ENCODE assay signal across 8 cellular contexts in the genomic region with DNA sequence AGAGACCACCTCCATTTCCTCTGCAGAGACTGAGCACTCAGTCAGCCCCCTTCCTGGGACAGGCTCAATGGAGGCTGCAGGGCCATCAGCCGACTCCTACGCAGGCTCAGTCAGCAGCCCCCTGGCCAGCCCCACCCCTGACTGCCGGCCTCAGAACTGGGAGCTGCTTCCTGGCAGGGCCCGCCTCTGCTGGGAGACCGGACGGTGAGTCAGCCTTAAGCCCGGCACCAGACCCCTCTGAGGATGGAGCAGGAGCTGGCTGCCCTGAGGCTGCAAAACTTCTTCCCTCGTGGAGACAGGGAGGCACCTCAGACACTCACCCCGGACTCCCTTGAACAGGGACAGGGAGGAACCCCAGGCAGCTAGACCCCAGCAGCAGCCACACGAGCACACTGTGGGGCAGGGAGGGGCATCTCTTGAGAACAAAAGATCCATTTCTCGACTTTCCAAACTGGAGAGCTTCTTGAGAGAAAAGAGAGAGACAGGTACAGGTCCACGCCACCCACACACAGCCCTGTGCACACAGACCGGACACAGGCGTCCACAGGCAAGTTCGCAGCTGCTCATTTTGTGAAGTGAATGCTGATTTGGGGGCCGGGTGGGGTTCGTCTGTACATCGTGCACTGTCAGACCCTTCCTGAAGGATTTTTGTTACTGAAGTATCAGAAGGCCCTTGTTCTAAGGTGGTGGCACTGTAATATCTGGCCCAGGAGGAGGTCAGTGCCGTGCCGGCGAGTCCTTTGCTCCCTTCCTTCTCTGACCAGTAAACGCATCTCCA. TPM values are rescaled to one million over a fixed set of nuclear protein-coding genes. Genes with fewer than 3 reads are reported as not detected.
A peak's percentile ranks its signal among the peaks of the same experiment; 100 is the strongest.
DNase-seq lines count a peak whose midpoint lies in the region; ATAC-seq and TF ChIP-seq lines count a peak whose summit lies in the region.

No MANE protein-coding gene starts in this region.

- H3K9me3 Mint-ChIP-seq in CD8-positive, alpha-beta memory T cell: peaks cover 0 to 4% (median 0%) of the 10 kb centered on the region in 5 donors
- H3K9me3 Mint-ChIP-seq in activated CD4-positive, alpha-beta memory T cell treated with anti-CD3 and anti-CD28 coated beads for 36 hours: no peaks in the 10 kb centered on the region
- no peaks in the 10 kb centered on the region for H3K9me3 Mint-ChIP-seq in neural crest cell

- DNase-seq in CD8-positive, alpha-beta memory T cell: no peak
- DNase-seq in HuH-7.5 (ENCODE audit: low spot score) (peak; percentile 92), fibroblast of villous mesenchyme (ENCODE audit: low read depth) (peak; percentile 95), neural crest cell (ENCODE audit: low read depth, low spot score) (peak; percentile 60), AML-193 (lab: John Stamatoyannopoulos, UW) (no peak)
- DNase-seq in activated CD4-positive, alpha-beta memory T cell treated with anti-CD3 and anti-CD28 coated beads for 36 hours: peak; percentile 55

- no peaks in the 10 kb centered on the region for H3K9me3 ChIP-seq in CD8-positive, alpha-beta memory T cell (ENCODE audit: low read length)

- intact Hi-C loops in activated CD4-positive, alpha-beta memory T cell treated with anti-CD3 and anti-CD28 coated beads for 36 hours (cut with micrococcal nuclease): loop anchor here (5.0 to 10.0 kb wide), 3 partner anchors 50 to 220 kb away; a partner anchor contains a TSS

- peaks cover 60% of the 10 kb centered on the region for H3K4me1 ChIP-seq in CD8-positive, alpha-beta memory T cell (ENCODE audit: insufficient read depth, low read length)

- H3K4me1 Mint-ChIP-seq in CD8-positive, alpha-beta memory T cell: peaks cover 32 to 69% (median 35%) of the 10 kb centered on the region in 3 donors
- peaks cover 53% of the 10 kb centered on the region for H3K4me1 Mint-ChIP-seq in activated CD4-positive, alpha-beta memory T cell treated with anti-CD3 and anti-CD28 coated beads for 36 hours (ENCODE audit: low read depth)
- H3K4me1 Mint-ChIP-seq in neural crest cell: peaks cover 40% of the 10 kb centered on the region

- H3K4me3 ChIP-seq in CD8-positive, alpha-beta memory T cell (ENCODE audit: low read length): no peak overlapping the region
- peak overlapping the region; percentile 80 for H3K4me3 ChIP-seq in fibroblast of villous mesenchyme (ENCODE audit: low read depth, low read length)

- no peaks in the 10 kb centered on the region for H3K36me3 ChIP-seq in CD8-positive, alpha-beta memory T cell (ENCODE audit: insufficient read depth, low read length)

- TF ChIP-seq CTCF in fibroblast of villous mesenchyme (IDR thresholded peaks at IDR 0.05; ENCODE audit: insufficient read depth, low read depth, low read length): no peak
- TF ChIP-seq CTCF in neural crest cell (conservative IDR thresholded peaks at IDR 0.05): no peak

- no peaks in the 10 kb centered on the region for H3K36me3 Mint-ChIP-seq in CD8-positive, alpha-beta memory T cell
- no peaks in the 10 kb centered on the region for H3K36me3 Mint-ChIP-seq in activated CD4-positive, alpha-beta memory T cell treated with anti-CD3 and anti-CD28 coated beads for 36 hours
- no peaks in the 10 kb centered on the region for H3K36me3 Mint-ChIP-seq in neural crest cell (ENCODE audit: low read depth)

- peak overlapping the region; percentile 44 to 85 (median 62) for H3K4me3 Mint-ChIP-seq in CD8-positive, alpha-beta memory T cell
- peak overlapping the region; percentile 59 for H3K4me3 Mint-ChIP-seq in activated CD4-positive, alpha-beta memory T cell treated with anti-CD3 and anti-CD28 coated beads for 36 hours
- peak overlapping the region; percentile 98 for H3K4me3 Mint-ChIP-seq in neural crest cell

- peaks cover 27% of the 10 kb centered on the region for H3K27me3 ChIP-seq in CD8-positive, alpha-beta memory T cell (ENCODE audit: insufficient read depth, low read length, poor library complexity, severe bottlenecking)

- ATAC-seq in GM18519 (IDR thresholded peaks at IDR 0.05; ENCODE audit: low FRiP score, unreplicated experiment): no peak
- ATAC-seq in HG02763 (IDR thresholded peaks at IDR 0.05; ENCODE audit: unreplicated experiment): no peak

- peaks cover 30 to 38% of the 10 kb centered on the region in 2 donors for H3K27me3 Mint-ChIP-seq in CD8-positive, alpha-beta memory T cell
- peaks cover 44% of the 10 kb centered on the region for H3K27me3 Mint-ChIP-seq in activated CD4-positive, alpha-beta memory T cell treated with anti-CD3 and anti-CD28 coated beads for 36 hours
- H3K27me3 Mint-ChIP-seq in neural crest cell (ENCODE audit: low read depth): peaks cover 11% of the 10 kb centered on the region

- peak overlapping the region in 3 of 8 donors; percentile 14 to 50 (median 19) for H3K27ac Mint-ChIP-seq in CD8-positive, alpha-beta memory T cell
- no peak overlapping the region for H3K27ac Mint-ChIP-seq in activated CD4-positive, alpha-beta memory T cell treated with anti-CD3 and anti-CD28 coated beads for 36 hours
- peak overlapping the region; percentile 98 for H3K27ac Mint-ChIP-seq in neural crest cell (ENCODE audit: unreplicated experiment)

- H3K27ac ChIP-seq in CD8-positive, alpha-beta memory T cell (ENCODE audit: low read depth, low read length): peak overlapping the region; percentile 57

- CTCF ChIA-PET in CD8-positive, alpha-beta memory T cell (lab: Charles Lee): interaction anchor here (5.7 kb wide), 1 partner anchor 13 kb away, joined by 31 read pairs; no protein-coding TSS in a partner anchor
- CTCF ChIA-PET in activated CD4-positive, alpha-beta memory T cell treated with anti-CD3 and anti-CD28 coated beads for 36 hours (lab: Charles Lee): interaction anchor here (1.3 to 3.8 kb wide), 3 partner anchors 11 to 61 kb away, joined by 3 to 22 read pairs (median 5); no protein-coding TSS in a partner anchor

- POLR2A ChIA-PET in CD8-positive, alpha-beta memory T cell (lab: Charles Lee): no interaction called here
- POLR2A ChIA-PET in activated CD4-positive, alpha-beta memory T cell treated with anti-CD3 and anti-CD28 coated beads for 36 hours (lab: Charles Lee): interaction anchor here (0.6 to 1.3 kb wide), 2 partner anchors 9 to 18 kb away, joined by 3 read pairs; no protein-coding TSS in a partner anchor

RNA-seq across cellular contexts. Expression of a gene that starts 1.3 kb away (rescaled TPM):
- under 1 TPM; 0.31 to 0.38 TPM for total RNA-seq in CD8-positive, alpha-beta memory T cell
- polyA plus RNA-seq in CD8-positive, alpha-beta memory T cell: not detected
- 1 to 10 TPM in 1 of 2 experiments, under 1 TPM in 1; 0.99 to 1.4 TPM for total RNA-seq in activated CD4-positive, alpha-beta memory T cell treated with anti-CD3 and anti-CD28 coated beads for 36 hours
- 95.9 and 128 TPM in 2 replicates for total RNA-seq in fibroblast of villous mesenchyme
- total RNA-seq in neural crest cell: 518 and 541 TPM in 2 replicates

RNA-seq across cellular contexts. Expression of a gene that starts 3.2 kb away (rescaled TPM):
- 1 to 10 TPM; 1.9 to 2.6 TPM for total RNA-seq in CD8-positive, alpha-beta memory T cell
- 0.86 TPM for polyA plus RNA-seq in CD8-positive, alpha-beta memory T cell
- total RNA-seq in activated CD4-positive, alpha-beta memory T cell treated with anti-CD3 and anti-CD28 coated beads for 36 hours: 1 to 10 TPM in 1 of 2 experiments, under 1 TPM in 1; 0.85 to 1.3 TPM
- total RNA-seq in fibroblast of villous mesenchyme: 3.9 and 6.1 TPM in 2 replicates
- total RNA-seq in neural crest cell: 7.7 and 8.3 TPM in 2 replicates

RNA-seq across cellular contexts. Expression of a gene that starts 26.7 kb away (rescaled TPM):
- 10 to 100 TPM; 41.1 to 44.9 TPM for total RNA-seq in CD8-positive, alpha-beta memory T cell
- polyA plus RNA-seq in CD8-positive, alpha-beta memory T cell: 28.4 TPM
- total RNA-seq in activated CD4-positive, alpha-beta memory T cell treated with anti-CD3 and anti-CD28 coated beads for 36 hours: 10 to 100 TPM; 29.0 to 33.3 TPM
- total RNA-seq in fibroblast of villous mesenchyme: 53.1 and 79.9 TPM in 2 replicates
- total RNA-seq in neural crest cell: 67.6 and 70.1 TPM in 2 replicates

RNA-seq across cellular contexts. Expression of a gene that starts 48.5 kb away (rescaled TPM):
- 100 to 1,000 TPM; 154 to 155 TPM for total RNA-seq in CD8-positive, alpha-beta memory T cell
- 121 TPM for polyA plus RNA-seq in CD8-positive, alpha-beta memory T cell
- 100 to 1,000 TPM; 139 to 147 TPM for total RNA-seq in activated CD4-positive, alpha-beta memory T cell treated with anti-CD3 and anti-CD28 coated beads for 36 hours
- total RNA-seq in fibroblast of villous mesenchyme (188 and 270 TPM in 2 replicates), neural crest cell (198 and 209 TPM in 2 replicates)

Comparison
In these comparisons a context has a peak if more than half of its experiments do, and no peak if none do; other contexts are left out.
1. DNase-seq: peak in HuH-7.5 (single experiment), activated CD4-positive, alpha-beta memory T cell treated with anti-CD3 and anti-CD28 coated beads for 36 hours (single experiment), fibroblast of villous mesenchyme (single experiment) and neural crest cell (single experiment); none in CD8-positive, alpha-beta memory T cell (0 of 5) and AML-193 (0 of 2).
2. RNA of a gene that starts 1.3 kb away (total RNA-seq): 518 to 541 TPM in neural crest cell and 95.9 to 128 TPM in fibroblast of villous mesenchyme; 0.99 to 1.4 TPM in activated CD4-positive, alpha-beta memory T cell treated with anti-CD3 and anti-CD28 coated beads for 36 hours and 0.31 to 0.38 TPM in CD8-positive, alpha-beta memory T cell; every median in the first group is over 10 times any median in the second.
3. Peak in every context shown above with its lines, with median percentiles within 50 percentile points of each other: H3K4me3 Mint-ChIP-seq.